ENCODE assay signal across 8 cellular contexts in the genomic region with DNA sequence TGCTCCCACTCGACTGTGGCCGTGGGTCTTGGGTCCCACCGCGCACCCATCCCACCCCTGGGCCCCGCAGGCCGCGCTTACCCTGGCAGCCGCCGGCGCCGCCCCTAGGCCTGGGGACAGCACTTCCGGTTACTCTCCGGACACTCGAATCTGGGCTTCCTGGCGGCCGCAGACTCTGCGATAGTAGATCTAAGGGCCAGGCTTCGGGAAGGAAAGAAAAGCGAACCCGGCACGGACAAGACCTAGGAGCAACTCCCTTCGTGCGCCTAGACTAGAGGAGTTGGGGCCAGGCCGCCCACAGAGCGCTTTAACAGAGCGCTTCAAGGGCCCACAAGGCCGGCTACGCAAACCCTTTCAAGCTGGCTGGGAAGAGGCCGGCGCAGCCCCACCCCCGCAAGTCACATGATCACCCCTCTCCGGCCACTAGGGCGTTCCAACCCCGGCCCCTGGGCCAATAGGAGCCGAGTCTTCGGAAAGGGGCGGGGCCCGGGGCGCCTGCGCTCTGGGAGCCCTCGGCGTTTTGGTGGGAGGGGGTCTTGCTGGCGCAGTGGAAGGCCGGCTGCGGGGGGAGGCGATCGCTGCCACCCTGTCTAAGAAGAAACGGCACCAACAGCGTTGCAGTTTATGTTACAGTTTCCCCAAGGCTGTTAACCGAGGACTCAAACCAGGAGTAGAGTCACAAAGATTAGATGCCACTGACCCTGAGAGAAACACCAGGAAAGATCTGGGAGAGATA. TPM values are rescaled to one million over a fixed set of nuclear protein-coding genes. Genes with fewer than 3 reads are reported as not detected.
DNase-seq lines count a peak whose midpoint lies in the region; ATAC-seq and TF ChIP-seq lines count a peak whose summit lies in the region.
"Not testable (repeated sequence)": the region's sequence is repeated elsewhere in the genome, so short reads cannot be mapped to it uniquely, and the experiment has no call there.

A gene with protein sequence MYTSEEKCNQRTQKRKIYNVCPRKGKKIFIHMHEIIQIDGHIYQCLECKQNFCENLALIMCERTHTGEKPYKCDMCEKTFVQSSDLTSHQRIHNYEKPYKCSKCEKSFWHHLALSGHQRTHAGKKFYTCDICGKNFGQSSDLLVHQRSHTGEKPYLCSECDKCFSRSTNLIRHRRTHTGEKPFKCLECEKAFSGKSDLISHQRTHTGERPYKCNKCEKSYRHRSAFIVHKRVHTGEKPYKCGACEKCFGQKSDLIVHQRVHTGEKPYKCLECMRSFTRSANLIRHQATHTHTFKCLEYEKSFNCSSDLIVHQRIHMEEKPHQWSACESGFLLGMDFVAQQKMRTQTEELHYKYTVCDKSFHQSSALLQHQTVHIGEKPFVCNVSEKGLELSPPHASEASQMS (minus strand): TSS at position 387 of the 736 bp plus-strand sequence. CDS start 21,193 bp downstream, outside the sequence.

- H3K36me3 Mint-ChIP-seq in activated CD4-positive, alpha-beta T cell treated with anti-CD3 and anti-CD28 coated beads for 36 hours (ENCODE audit: low read depth) = peaks cover 18% of the 10 kb centered on the region

- peak within 1 kb of the TSS; percentile 82 for H3K27ac ChIP-seq in cingulate gyrus (ENCODE audit: low read depth, low read length)

- POLR2A ChIA-PET in activated CD4-positive, alpha-beta T cell treated with anti-CD3 and anti-CD28 coated beads for 36 hours (lab: Charles Lee) = interaction anchor here (0.6 kb wide), 1 partner anchor 318 kb away, joined by 3 read pairs; no protein-coding TSS in a partner anchor

- CTCF ChIA-PET in activated CD4-positive, alpha-beta T cell treated with anti-CD3 and anti-CD28 coated beads for 36 hours (lab: Charles Lee) = interaction anchor here (0.7 to 1.5 kb wide), 2 partner anchors 28 to 47 kb away, joined by 3 to 4 read pairs; no protein-coding TSS in a partner anchor

- peaks cover 24% of the 10 kb centered on the region for H3K27me3 Mint-ChIP-seq in activated CD4-positive, alpha-beta T cell treated with anti-CD3 and anti-CD28 coated beads for 36 hours

- peak within 1 kb of the TSS; percentile 74 for H3K4me3 Mint-ChIP-seq in activated CD4-positive, alpha-beta T cell treated with anti-CD3 and anti-CD28 coated beads for 36 hours

- intact Hi-C loops in activated CD4-positive, alpha-beta T cell treated with anti-CD3 and anti-CD28 coated beads for 36 hours (cut with DNase I, micrococcal nuclease) = loop anchor here in 1 of 2 experiments (2.0 kb wide), 1 partner anchor 63 kb away; a partner anchor contains a TSS

- DNase-seq in AML-193 (lab: John Stamatoyannopoulos, UW) = peak; percentile 95
- DNase-seq in NCI-H510A treated with DMSO at 0.1 percent for 48 hours (lab: John Stamatoyannopoulos, UW) = peak; percentile 91
- peak; percentile 94 for DNase-seq in activated CD4-positive, alpha-beta T cell treated with anti-CD3 and anti-CD28 coated beads for 36 hours
- peak; percentile 96 for DNase-seq in kidney glomerular epithelial cell (lab: John Stamatoyannopoulos, UW)
- DNase-seq in stimulated activated CD4-positive, alpha-beta T cell treated with anti-CD3 and anti-CD28 coated beads, Interleukin-1b, Interleukin-23, amount 100 ng/mL, for 1 hour (ENCODE audit: low read depth in 2 of 2) = peak; percentile 67 to 72

- ATAC-seq in HG03439 (IDR thresholded peaks at IDR 0.05; ENCODE audit: unreplicated experiment) = peak; percentile 98
- ATAC-seq in activated CD4-positive, alpha-beta T cell treated with anti-CD3 and anti-CD28 coated beads for 36 hours = peak; percentile 100

- peak; percentile 64 for TF ChIP-seq POLR2A in GM19193 (IDR thresholded peaks at IDR 0.05; ENCODE audit: extremely low read depth, insufficient read depth, insufficient read length)

- not testable (repeated sequence) for H3K9me3 Mint-ChIP-seq in activated CD4-positive, alpha-beta T cell treated with anti-CD3 and anti-CD28 coated beads for 36 hours (ENCODE audit: low read depth)

- H3K4me1 Mint-ChIP-seq in activated CD4-positive, alpha-beta T cell treated with anti-CD3 and anti-CD28 coated beads for 36 hours = peaks cover 27% of the 10 kb centered on the region

- peak within 1 kb of the TSS; percentile 37 for H3K27ac Mint-ChIP-seq in activated CD4-positive, alpha-beta T cell treated with anti-CD3 and anti-CD28 coated beads for 36 hours

RNA-seq across cellular contexts. Expression of the gene that starts here (rescaled TPM):
- 1 to 10 TPM; 5.2 to 8.4 TPM for total RNA-seq in activated CD4-positive, alpha-beta T cell treated with anti-CD3 and anti-CD28 coated beads for 36 hours

Comparison
In these comparisons a context has a peak if more than half of its experiments do, and no peak if none do; other contexts are left out.
1. Peak in every context shown above with its lines: DNase-seq, ATAC-seq and H3K27ac ChIP-seq.